ENCODE assay signal across 22 cellular contexts in the genomic region with DNA sequence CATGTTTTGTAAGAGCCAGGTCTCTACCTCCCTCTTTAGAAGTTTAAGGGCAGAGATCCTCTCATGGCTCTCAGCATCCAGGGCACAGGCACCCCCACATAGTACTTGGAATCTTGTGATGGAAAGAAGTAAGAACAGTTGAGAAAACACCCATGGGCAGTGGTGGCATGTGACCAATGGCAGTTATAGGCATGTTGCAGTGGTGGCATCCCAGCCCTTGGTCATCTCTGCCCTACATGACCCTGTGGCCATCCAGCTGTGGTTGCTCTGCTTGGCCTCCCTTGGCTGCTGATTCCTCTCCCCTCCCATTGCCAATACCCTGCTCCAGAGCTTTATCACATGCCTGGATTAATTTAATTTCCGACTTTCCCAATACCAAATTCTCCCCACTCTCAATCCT. TPM values are rescaled to one million over a fixed set of nuclear protein-coding genes. Genes with fewer than 3 reads are reported as not detected.
"Had no signal": no experiment of that assay in that cellular context is flagged by ENCODE, and none has a peak within 500 bp of the region (broad histone marks: within the 10 kb centered on the region; RNA-seq: fewer than 3 reads in every experiment).

No MANE protein-coding gene starts in this region.

- ATAC-seq: left lung; naive thymus-derived CD4-positive, alpha-beta T cell; psoas muscle; right cardiac atrium; stimulated activated memory B cell treated with anti-CD40 and anti-IgM and Interleukin-4, amounts not matched to agents 10 μg/mL and 1 μg/mL and 100 μg/mL, for 72 hours; upper lobe of right lung had no signal

- H3K27ac Mint-ChIP-seq: dendritic cell treated with granulocyte-macrophage colony-stimulating factor and Interleukin-4, amounts not matched to agents 40 ng/mL and 50 ng/mL, for 4 days; naive thymus-derived CD4-positive, alpha-beta T cell; nephron; stimulated activated memory B cell treated with anti-CD40 and anti-IgM and Interleukin-4, amounts not matched to agents 10 μg/mL and 1 μg/mL and 100 μg/mL, for 72 hours; stimulated activated naive CD8-positive, alpha-beta T cell treated with anti-CD3 and anti-CD28 coated beads, Interleukin-15, Interleukin-2, amounts not matched to agents 100 ng/mL and 50 ng/mL, for 24 hours had no signal

- H3K4me1 Mint-ChIP-seq: nephron; stimulated activated memory B cell treated with anti-CD40 and anti-IgM and Interleukin-4, amounts not matched to agents 10 μg/mL and 1 μg/mL and 100 μg/mL, for 72 hours had no signal

- H3K36me3 Mint-ChIP-seq: naive thymus-derived CD4-positive, alpha-beta T cell; stimulated activated memory B cell treated with anti-CD40 and anti-IgM and Interleukin-4, amounts not matched to agents 10 μg/mL and 1 μg/mL and 100 μg/mL, for 72 hours had no signal

- H2AFZ ChIP-seq: hepatocyte had no signal

- H3K4me2 ChIP-seq: hepatocyte had no signal

- H3K27ac ChIP-seq: colonic mucosa, hepatocyte, left lung, ovary, psoas muscle, sigmoid colon, suprapubic skin, transverse colon, upper lobe of right lung, vagina had no signal

- H3K27me3 Mint-ChIP-seq: stimulated activated memory B cell treated with anti-CD40 and anti-IgM and Interleukin-4, amounts not matched to agents 10 μg/mL and 1 μg/mL and 100 μg/mL, for 72 hours had no signal

- DNase-seq: colonic mucosa; effector memory CD4-positive, alpha-beta T cell; kidney; left lung; midbrain; naive thymus-derived CD4-positive, alpha-beta T cell; nucleus accumbens; ovary; psoas muscle; right cardiac atrium; sigmoid colon; stimulated activated CD4-positive, alpha-beta T cell treated with anti-CD3 and anti-CD28 coated beads, Interleukin-2, amount 100 ng/mL, for 24 hours; stimulated activated CD4-positive, alpha-beta T cell treated with anti-CD3 and anti-CD28 coated beads, Interleukin-4, amount 100 ng/mL, for 24 hours; transverse colon; upper lobe of right lung had no signal

- H3K9me3 Mint-ChIP-seq: dendritic cell treated with granulocyte-macrophage colony-stimulating factor and Interleukin-4, amounts not matched to agents 40 ng/mL and 50 ng/mL, for 4 days; naive thymus-derived CD4-positive, alpha-beta T cell; nephron; stimulated activated memory B cell treated with anti-CD40 and anti-IgM and Interleukin-4, amounts not matched to agents 10 μg/mL and 1 μg/mL and 100 μg/mL, for 72 hours; stimulated activated naive CD8-positive, alpha-beta T cell treated with anti-CD3 and anti-CD28 coated beads, Interleukin-15, Interleukin-2, amounts not matched to agents 100 ng/mL and 50 ng/mL, for 24 hours had no signal

- H3K36me3 ChIP-seq: colonic mucosa, left lung, ovary, sigmoid colon, suprapubic skin, upper lobe of right lung, vagina had no signal

- H3K9me3 ChIP-seq: colonic mucosa, left lung, ovary, psoas muscle, sigmoid colon, suprapubic skin, transverse colon, upper lobe of right lung, vagina had no signal

- H3K4me3 ChIP-seq: colonic mucosa, hepatocyte, left lung, ovary, psoas muscle, sigmoid colon, suprapubic skin, transverse colon, upper lobe of right lung, vagina had no signal

- H3K4me1 ChIP-seq: colonic mucosa, left lung, psoas muscle, sigmoid colon, suprapubic skin, transverse colon, upper lobe of right lung, vagina had no signal

- H3K27me3 ChIP-seq: colonic mucosa, hepatocyte, left lung, ovary, sigmoid colon, suprapubic skin, transverse colon, upper lobe of right lung, vagina had no signal

- H3K4me3 Mint-ChIP-seq: dendritic cell treated with granulocyte-macrophage colony-stimulating factor and Interleukin-4, amounts not matched to agents 40 ng/mL and 50 ng/mL, for 4 days; naive thymus-derived CD4-positive, alpha-beta T cell; nephron; stimulated activated memory B cell treated with anti-CD40 and anti-IgM and Interleukin-4, amounts not matched to agents 10 μg/mL and 1 μg/mL and 100 μg/mL, for 72 hours; stimulated activated naive CD8-positive, alpha-beta T cell treated with anti-CD3 and anti-CD28 coated beads, Interleukin-15, Interleukin-2, amounts not matched to agents 100 ng/mL and 50 ng/mL, for 24 hours had no signal

- H3K79me2 ChIP-seq: hepatocyte had no signal

RNA-seq across cellular contexts. Expression of a gene that starts 20.6 kb away (rescaled TPM):
- total RNA-seq: naive thymus-derived CD4-positive, alpha-beta T cell had no signal
- polyA plus RNA-seq: naive thymus-derived CD4-positive, alpha-beta T cell had no signal
